ENCODE assay signal across 16 cellular contexts in the genomic region with DNA sequence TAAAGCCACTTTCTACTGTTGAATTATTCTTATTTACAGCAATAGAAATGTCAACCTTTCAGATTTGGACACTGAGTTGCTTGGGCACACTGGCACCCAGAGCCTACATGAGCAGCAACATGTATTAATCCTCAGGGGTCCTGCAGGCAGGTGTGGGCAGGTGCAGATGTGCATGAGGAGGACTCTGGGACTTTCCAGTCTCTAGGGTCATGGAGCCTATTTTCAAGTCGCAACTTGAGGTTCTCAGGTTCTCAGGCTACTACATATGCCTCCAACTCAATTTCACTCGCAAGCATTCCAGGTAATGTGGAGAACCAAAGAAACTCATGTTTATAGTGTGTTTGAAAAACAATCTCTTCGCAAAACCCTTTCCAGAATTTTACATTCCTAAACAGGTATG.
DNase-seq lines count a peak whose midpoint lies in the region; ATAC-seq and TF ChIP-seq lines count a peak whose summit lies in the region.
"Had no signal": no experiment of that assay in that cellular context is flagged by ENCODE, and none has a peak within 500 bp of the region (broad histone marks: within the 10 kb centered on the region; RNA-seq: fewer than 3 reads in every experiment).

No MANE protein-coding gene starts in this region.

- ATAC-seq in HG03442 (IDR thresholded peaks at IDR 0.05; ENCODE audit: unreplicated experiment) (no peak), HG03025 (IDR thresholded peaks at IDR 0.05; ENCODE audit: low FRiP score, unreplicated experiment) (no peak)
- ATAC-seq: CD8-positive, alpha-beta T cell had no signal

- DNase-seq in mammary epithelial cell = no peak
- no peak for DNase-seq in breast epithelium (ENCODE audit: low spot score in 2 of 2)
- DNase-seq in esophagus muscularis mucosa (ENCODE audit: extremely low spot score) = peak; percentile 50
- no peak for DNase-seq in osteoblast (ENCODE audit: insufficient read length, low spot score, missing footprints)
- no peak for DNase-seq in effector CD4-positive, alpha-beta T cell
- no peak for DNase-seq in SHP77 treated with DMSO at 0.1 percent for 48 hours (lab: John Stamatoyannopoulos, UW)
- DNase-seq: CD8-positive, alpha-beta T cell; COR-L47; DMS153; DND-41; GDM1 had no signal

- in situ Hi-C loops in mammary epithelial cell (cut with MboI; ENCODE audit: low sequenced_read_pairs in 2 of 2) = no loop called here

- no peak overlapping the region for H3K9ac ChIP-seq in mammary epithelial cell (ENCODE audit: insufficient read depth, low read length)

- TF ChIP-seq CTCF in mammary epithelial cell (conservative IDR thresholded peaks at IDR 0.05 in 1 of 2, IDR thresholded peaks at IDR 0.05 in 1 of 2; ENCODE audit: extremely low read depth in 1 of 2, insufficient read depth in 1 of 2, low read depth in 1 of 2, low read length in 2 of 2) (no peak), breast epithelium (IDR thresholded peaks at IDR 0.05) (no peak), esophagus muscularis mucosa (IDR thresholded peaks at IDR 0.05) (no peak), osteoblast (IDR thresholded peaks at IDR 0.05; ENCODE audit: extremely low read depth, low read depth, low read length) (no peak)

- H3K27me3 ChIP-seq in mammary epithelial cell (ENCODE audit: insufficient read depth, low read length) (no peaks in the 10 kb centered on the region), breast epithelium (no peaks in the 10 kb centered on the region), esophagus muscularis mucosa (no peaks in the 10 kb centered on the region), osteoblast (ENCODE audit: insufficient read depth, low read length) (no peaks in the 10 kb centered on the region)

- H2AFZ ChIP-seq in mammary epithelial cell (ENCODE audit: low read depth, low read length) = no peak overlapping the region
- H2AFZ ChIP-seq in osteoblast (ENCODE audit: low read length) = no peak overlapping the region

- H3K36me3 ChIP-seq in mammary epithelial cell (ENCODE audit: insufficient read depth, low read length) (no peaks in the 10 kb centered on the region), breast epithelium (no peaks in the 10 kb centered on the region), esophagus muscularis mucosa (no peaks in the 10 kb centered on the region), osteoblast (ENCODE audit: insufficient read depth, low read length) (peaks cover 14% of the 10 kb centered on the region)
- H3K36me3 ChIP-seq: HAP-1 had no signal

- no peak for TF ChIP-seq EP300 in esophagus muscularis mucosa (IDR thresholded peaks at IDR 0.05)

- H3K9me3 ChIP-seq in mammary epithelial cell (replicated peaks; ENCODE audit: insufficient read depth, low read length) (no peaks in the 10 kb centered on the region), breast epithelium (no peaks in the 10 kb centered on the region), esophagus muscularis mucosa (no peaks in the 10 kb centered on the region), osteoblast (ENCODE audit: low read depth, low read length) (no peaks in the 10 kb centered on the region)
- H3K9me3 ChIP-seq: HAP-1 had no signal

- dilution Hi-C loops in mammary epithelial cell (cut with HindIII; ENCODE audit: low sequenced_read_pairs) = no loop called here

- BruUV-seq in mammary epithelial cell (replicated peaks; lab: Mats Ljungman, UMichigan) = no TSS peak

- H3K4me1 ChIP-seq in mammary epithelial cell (ENCODE audit: insufficient read depth, low read length) = peaks cover 45% of the 10 kb centered on the region
- H3K4me1 ChIP-seq in breast epithelium = peaks cover 0 to 5% of the 10 kb centered on the region in 2 donors
- H3K4me1 ChIP-seq in esophagus muscularis mucosa = peaks cover 48 to 81% (median 61%) of the 10 kb centered on the region in 4 donors
- H3K4me1 ChIP-seq in osteoblast (ENCODE audit: insufficient read depth, low read length) = peaks cover 51% of the 10 kb centered on the region

- peak overlapping the region; percentile 87 for H3K27ac ChIP-seq in mammary epithelial cell (ENCODE audit: insufficient read depth, low read depth, low read length)
- H3K27ac ChIP-seq in breast epithelium = no peak overlapping the region
- peak overlapping the region in 3 of 4 donors; percentile 60 to 74 (median 62) for H3K27ac ChIP-seq in esophagus muscularis mucosa (replicated peaks in 1 of 4)
- H3K27ac ChIP-seq in osteoblast (ENCODE audit: low read depth, low read length) = peak overlapping the region; percentile 93
- H3K27ac ChIP-seq: 22Rv1, HL-60 had no signal

- H3K79me2 ChIP-seq in mammary epithelial cell (ENCODE audit: insufficient read depth, low read length) = peaks cover 59% of the 10 kb centered on the region
- H3K79me2 ChIP-seq in osteoblast (ENCODE audit: insufficient read depth, low read length) = peaks cover 93% of the 10 kb centered on the region

- CTCF ChIA-PET in mammary epithelial cell (lab: Charles Lee; ENCODE audit: low non-redundant PET) = no interaction called here

- TF ChIP-seq POLR2A in breast epithelium (IDR thresholded peaks at IDR 0.05) (no peak), esophagus muscularis mucosa (IDR thresholded peaks at IDR 0.05; ENCODE audit: low read depth) (no peak)

- intact Hi-C loops in mammary epithelial cell (cut with micrococcal nuclease) (no loop called here), breast epithelium (cut with DNase I; ENCODE audit: low total_unique reads) (no loop called here), esophagus muscularis mucosa (cut with DNase I) (no loop called here)

- H3K4me2 ChIP-seq in mammary epithelial cell (ENCODE audit: insufficient read depth, low read depth, low read length) (no peak overlapping the region), osteoblast (ENCODE audit: insufficient read depth, low read length) (no peak overlapping the region)

- WGBS in mammary epithelial cell (ENCODE audit: low coverage, missing lambda C conversion rate) = 94% methylated on average over 3 of the region's 3 CpGs
- 95% methylated on average over 3 of the region's 3 CpGs for WGBS in esophagus muscularis mucosa

- H3K4me3 ChIP-seq in mammary epithelial cell (replicated peaks in 1 of 3; ENCODE audit: insufficient read depth in 1 of 3, low read depth in 2 of 3, low read length in 3 of 3) (no peak overlapping the region), breast epithelium (no peak overlapping the region), esophagus muscularis mucosa (no peak overlapping the region), osteoblast (ENCODE audit: insufficient read depth, low read length) (no peak overlapping the region)
- H3K4me3 ChIP-seq: HAP-1 had no signal

- H4K20me1 ChIP-seq in mammary epithelial cell (ENCODE audit: insufficient read depth, low read length) (no peaks in the 10 kb centered on the region), osteoblast (ENCODE audit: insufficient read depth, low read length) (peaks cover 4% of the 10 kb centered on the region)

Comparison
In these comparisons a context has a peak if more than half of its experiments do, and no peak if none do; other contexts are left out.
1. H3K27ac ChIP-seq: peak in mammary epithelial cell (single experiment), esophagus muscularis mucosa (3 of 4) and osteoblast (single experiment); none in breast epithelium (0 of 2).